In genomic region chr20:53898558-53898931, GRCh38 we compare ENCODE assay signal across 13 cellular contexts.
A peak's percentile ranks its signal among the peaks of the same experiment; 100 is the strongest.
DNase-seq lines count a peak whose midpoint lies in the region; ATAC-seq and TF ChIP-seq lines count a peak whose summit lies in the region.
"Had no signal": no experiment of that assay in that cellular context is flagged by ENCODE, and none has a peak within 500 bp of the region (broad histone marks: within the 10 kb centered on the region; RNA-seq: fewer than 3 reads in every experiment).

No MANE protein-coding gene starts in this region.

- H4K5ac ChIP-seq in H9 (ENCODE audit: insufficient read length, low read depth, low read length) = no peak overlapping the region

- no peaks in the 10 kb centered on the region for H3K9me3 Mint-ChIP-seq in H9
- H3K9me3 Mint-ChIP-seq in activated T-helper 17 cell treated with anti-CD3 and anti-CD28 coated beads, Interleukin-2, amount 50 U/mL, for 72 hours = no peaks in the 10 kb centered on the region

- H2BK20ac ChIP-seq in H9 (ENCODE audit: low read depth, low read length, poor library complexity, severe bottlenecking) = no peak overlapping the region

- no peaks in the 10 kb centered on the region for H3K27me3 ChIP-seq in BLaER1 treated with 17β-estradiol and CSF1 and Interleukin-3, amounts not matched to agents 10 nM and 100 nM
- H3K27me3 ChIP-seq in H9 (ENCODE audit: insufficient read depth, low read length) (no peaks in the 10 kb centered on the region), mesenchymal stem cell (ENCODE audit: control insufficient read depth in 1 of 2, insufficient read depth in 1 of 2, low read length in 2 of 2) (no peaks in the 10 kb centered on the region)
- H3K27me3 ChIP-seq: adrenal gland had no signal

- H3K56ac ChIP-seq in H9 (ENCODE audit: insufficient read length, low read depth, low read length) = no peak overlapping the region

- no peak overlapping the region for H3K4ac ChIP-seq in H9 (ENCODE audit: low read depth, low read length)
- H3K4ac ChIP-seq in mesenchymal stem cell (ENCODE audit: low read depth in 1 of 2, low read length in 2 of 2) = peak overlapping the region in 1 of 2 experiments; percentile 68

- H3K4me1 ChIP-seq in BLaER1 treated with 17β-estradiol and CSF1 and Interleukin-3, amounts not matched to agents 10 nM and 100 nM = peaks cover 65 to 84% (median 80%) of the 10 kb centered on the region in 10 experiments
- H3K4me1 ChIP-seq in H9 (ENCODE audit: insufficient read depth, low read length) = peaks cover 15% of the 10 kb centered on the region
- peaks cover 15% of the 10 kb centered on the region for H3K4me1 ChIP-seq in mesenchymal stem cell (ENCODE audit: control insufficient read depth, insufficient read depth, low read depth, low read length)

- H4K91ac ChIP-seq in H9 (ENCODE audit: insufficient read length, low read depth, low read length) (no peak overlapping the region), mesenchymal stem cell (ENCODE audit: low read length) (no peak overlapping the region)

- H3K4me2 ChIP-seq in BLaER1 treated with 17β-estradiol and CSF1 and Interleukin-3, amounts not matched to agents 10 nM and 100 nM = peak overlapping the region in 10 of 11 experiments; percentile 57 to 93 (median 76); a peak in 20 of 22 replicates
- no peak overlapping the region for H3K4me2 ChIP-seq in H9 (ENCODE audit: insufficient read depth, insufficient read length, low read length)
- H3K4me2 ChIP-seq in mesenchymal stem cell (ENCODE audit: low read length, poor library complexity, severe bottlenecking) = no peak overlapping the region

- no peak overlapping the region for H2BK120ac ChIP-seq in H9 (ENCODE audit: low read depth, low read length, poor library complexity, severe bottlenecking)
- peak overlapping the region; percentile 66 for H2BK120ac ChIP-seq in mesenchymal stem cell (ENCODE audit: low read depth, low read length)

- H3K79me1 ChIP-seq in H9 (ENCODE audit: insufficient read depth, low read depth, low read length, poor library complexity, severe bottlenecking) (no peaks in the 10 kb centered on the region), mesenchymal stem cell (replicated peaks; ENCODE audit: low read length, poor library complexity, severe bottlenecking) (no peaks in the 10 kb centered on the region)

- H2BK5ac ChIP-seq in H9 (ENCODE audit: insufficient read length, low read length) = no peak overlapping the region
- H2BK5ac ChIP-seq in mesenchymal stem cell (ENCODE audit: low read depth, low read length, poor library complexity, severe bottlenecking) = no peak overlapping the region

- H3K27me3 Mint-ChIP-seq in H9 (ENCODE audit: low read depth) = no peaks in the 10 kb centered on the region
- H3K27me3 Mint-ChIP-seq in activated T-helper 17 cell treated with anti-CD3 and anti-CD28 coated beads, Interleukin-2, amount 50 U/mL, for 72 hours = no peaks in the 10 kb centered on the region

- H3K27ac Mint-ChIP-seq in H9 = peak overlapping the region in 2 of 3 experiments; percentile 15 to 25; a peak in 3 of 7 replicates
- H3K27ac Mint-ChIP-seq in activated T-helper 17 cell treated with anti-CD3 and anti-CD28 coated beads, Interleukin-2, amount 50 U/mL, for 72 hours = peak overlapping the region; percentile 89

- H3K23ac ChIP-seq in H9 (ENCODE audit: insufficient read length, low read depth, low read length) = no peak overlapping the region
- H3K23ac ChIP-seq in mesenchymal stem cell (ENCODE audit: low read length in 2 of 2) = no peak overlapping the region

- no peaks in the 10 kb centered on the region for H3K36me3 ChIP-seq in BLaER1 treated with 17β-estradiol and CSF1 and Interleukin-3, amounts not matched to agents 10 nM and 100 nM
- H3K36me3 ChIP-seq in mesenchymal stem cell (ENCODE audit: control insufficient read depth in 1 of 2, insufficient read depth in 2 of 2, low read depth in 1 of 2, low read length in 2 of 2) = no peaks in the 10 kb centered on the region
- H3K36me3 ChIP-seq: adrenal gland had no signal

- no peak for ATAC-seq in activated T-helper 17 cell treated with anti-CD3 and anti-CD28 coated beads, Interleukin-2, amount 50 U/mL, for 72 hours (replicated peaks)
- ATAC-seq in GM21528 (IDR thresholded peaks at IDR 0.05; ENCODE audit: low FRiP score, unreplicated experiment) (no peak), HG03280 (IDR thresholded peaks at IDR 0.05; ENCODE audit: unreplicated experiment) (no peak), HG03039 (IDR thresholded peaks at IDR 0.05; ENCODE audit: unreplicated experiment) (no peak)

- H3K23me2 ChIP-seq in H9 (ENCODE audit: insufficient read length, low read depth, low read length, poor library complexity, severe bottlenecking) = no peaks in the 10 kb centered on the region

- no peak overlapping the region for H3T11ph ChIP-seq in H9 (ENCODE audit: low read length)

- peaks cover 42 to 44% of the 10 kb centered on the region in 2 experiments for H3K4me1 Mint-ChIP-seq in H9
- peaks cover 33% of the 10 kb centered on the region for H3K4me1 Mint-ChIP-seq in activated T-helper 17 cell treated with anti-CD3 and anti-CD28 coated beads, Interleukin-2, amount 50 U/mL, for 72 hours

- no peak overlapping the region for H3K4me3 Mint-ChIP-seq in H9
- peak overlapping the region; percentile 65 for H3K4me3 Mint-ChIP-seq in activated T-helper 17 cell treated with anti-CD3 and anti-CD28 coated beads, Interleukin-2, amount 50 U/mL, for 72 hours

- no peak overlapping the region for H3K14ac ChIP-seq in H9 (ENCODE audit: insufficient read depth, low read length)
- no peak overlapping the region for H3K14ac ChIP-seq in mesenchymal stem cell (ENCODE audit: low read length in 2 of 2)

- H2AFZ ChIP-seq in H9 (ENCODE audit: low read length) = no peak overlapping the region
- no peak overlapping the region for H2AFZ ChIP-seq in mesenchymal stem cell (ENCODE audit: low read depth, low read length)

- no peaks in the 10 kb centered on the region for H4K20me1 ChIP-seq in BLaER1 treated with 17β-estradiol and CSF1 and Interleukin-3, amounts not matched to agents 10 nM and 100 nM
- H4K20me1 ChIP-seq in H9 (ENCODE audit: control insufficient read depth, insufficient read depth, insufficient read length) = no peaks in the 10 kb centered on the region

- no CpG with 5 or more reads among the region's 8 CpGs for WGBS in H9 (ENCODE audit: extremely low coverage, insufficient read length, low lambda C conversion rate)
- WGBS in mesenchymal stem cell = 93% methylated on average over 8 of the region's 8 CpGs

- H2AK5ac ChIP-seq in H9 (ENCODE audit: insufficient read length, low read length) = no peak overlapping the region
- peak overlapping the region; percentile 27 for H2AK5ac ChIP-seq in mesenchymal stem cell (ENCODE audit: low read length, severe bottlenecking)

- TF ChIP-seq CTCF in H9 (conservative IDR thresholded peaks at IDR 0.05) = no peak

- H4K8ac ChIP-seq in H9 (replicated peaks; ENCODE audit: insufficient read length, low read depth, low read length) (no peak overlapping the region), mesenchymal stem cell (ENCODE audit: low read length) (no peak overlapping the region)

- no peak overlapping the region for H3K4me3 ChIP-seq in BLaER1 treated with 17β-estradiol and CSF1 and Interleukin-3, amounts not matched to agents 10 nM and 100 nM
- no peak overlapping the region for H3K4me3 ChIP-seq in mesenchymal stem cell (ENCODE audit: insufficient read depth in 1 of 2, low read depth in 1 of 2, low read length in 2 of 2)
- H3K4me3 ChIP-seq: adrenal gland had no signal

- H3K36me3 Mint-ChIP-seq in H9 (ENCODE audit: insufficient read depth in 1 of 3, low read depth in 3 of 3) = no peaks in the 10 kb centered on the region; a peak in 1 of 7 replicates
- H3K36me3 Mint-ChIP-seq in activated T-helper 17 cell treated with anti-CD3 and anti-CD28 coated beads, Interleukin-2, amount 50 U/mL, for 72 hours (ENCODE audit: low read depth) = peaks cover 2% of the 10 kb centered on the region

- no peak overlapping the region for H3K18ac ChIP-seq in H9 (ENCODE audit: insufficient read length, low read depth, low read length)
- peak overlapping the region; percentile 46 to 59 for H3K18ac ChIP-seq in mesenchymal stem cell (ENCODE audit: low read depth in 1 of 2, low read length in 2 of 2)

- no peak overlapping the region for H2BK12ac ChIP-seq in H9 (ENCODE audit: insufficient read length, low read depth, low read length)
- peak overlapping the region; percentile 61 to 86 for H2BK12ac ChIP-seq in mesenchymal stem cell (ENCODE audit: low read length in 2 of 2)

- peak overlapping the region in 3 of 11 experiments; percentile 9 to 74 (median 61); a peak in 4 of 22 replicates for H3K9ac ChIP-seq in BLaER1 treated with 17β-estradiol and CSF1 and Interleukin-3, amounts not matched to agents 10 nM and 100 nM
- H3K9ac ChIP-seq in H9 (ENCODE audit: extremely low read depth, insufficient read length, low read length) (no peak overlapping the region), mesenchymal stem cell (ENCODE audit: low read length) (no peak overlapping the region)

- H3K9me3 ChIP-seq in BLaER1 treated with 17β-estradiol and CSF1 and Interleukin-3, amounts not matched to agents 10 nM and 100 nM (replicated peaks in 1 of 11) = no peaks in the 10 kb centered on the region
- H3K9me3 ChIP-seq in H9 (ENCODE audit: control insufficient read depth, low read depth, low read length) (no peaks in the 10 kb centered on the region), mesenchymal stem cell (ENCODE audit: control insufficient read depth, low read length) (no peaks in the 10 kb centered on the region)
- H3K9me3 ChIP-seq: adrenal gland had no signal

- peak overlapping the region in 7 of 11 experiments; percentile 40 to 87 (median 80); a peak in 13 of 22 replicates for H3K27ac ChIP-seq in BLaER1 treated with 17β-estradiol and CSF1 and Interleukin-3, amounts not matched to agents 10 nM and 100 nM
- H3K27ac ChIP-seq in H9 (ENCODE audit: insufficient read length, low read depth, low read length) (no peak overlapping the region), mesenchymal stem cell (ENCODE audit: low read length, poor library complexity, severe bottlenecking) (no peak overlapping the region)

- no peak for DNase-seq in H9
- no peak for DNase-seq in mesenchymal stem cell
- no peak for DNase-seq in central memory CD4-positive, alpha-beta T cell
- DNase-seq: activated CD4-positive, alpha-beta T cell treated with anti-CD3 and anti-CD28 coated beads for 48 hours; adrenal gland; Calu3; NCI-H69; SHP77 treated with DMSO at 0.1 percent for 48 hours had no signal

- H3K79me2 ChIP-seq in H9 (ENCODE audit: insufficient read depth, low read length) = no peaks in the 10 kb centered on the region

- H2BK15ac ChIP-seq in H9 (ENCODE audit: low read depth, low read length) (no peak overlapping the region), mesenchymal stem cell (ENCODE audit: low read depth, poor library complexity, severe bottlenecking) (no peak overlapping the region)

Comparison
In these comparisons a context has a peak if more than half of its experiments do, and no peak if none do; other contexts are left out.
1. H3K27ac ChIP-seq: peak in BLaER1 treated with 17β-estradiol and CSF1 and Interleukin-3, amounts not matched to agents 10 nM and 100 nM (7 of 11); none in H9 (single experiment) and mesenchymal stem cell (single experiment).
2. H3K4me2 ChIP-seq: peak in BLaER1 treated with 17β-estradiol and CSF1 and Interleukin-3, amounts not matched to agents 10 nM and 100 nM (10 of 11); none in H9 (single experiment) and mesenchymal stem cell (single experiment).